ENCODE assay signal across 21 cellular contexts in the genomic region with DNA sequence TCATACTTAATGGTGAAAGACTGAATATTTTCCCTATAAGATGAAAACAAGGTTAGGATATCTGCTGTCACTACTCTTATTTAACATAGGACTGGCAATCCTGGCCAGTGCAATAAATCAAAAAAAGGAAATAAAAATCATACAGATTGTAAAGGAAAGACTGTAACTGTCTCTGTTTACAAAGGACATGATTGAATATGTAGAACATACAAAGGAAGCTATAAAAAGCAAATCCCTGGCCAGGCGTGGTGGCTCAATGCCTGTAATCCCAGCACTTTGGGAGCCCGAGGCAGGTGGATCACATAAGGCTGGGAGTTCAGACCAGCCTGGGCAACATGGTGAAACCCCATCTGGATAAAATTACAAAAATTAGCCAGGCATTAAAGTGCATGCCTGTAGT. TPM values are rescaled to one million over a fixed set of nuclear protein-coding genes. Genes with fewer than 3 reads are reported as not detected.
A peak's percentile ranks its signal among the peaks of the same experiment; 100 is the strongest.
DNase-seq lines count a peak whose midpoint lies in the region; ATAC-seq and TF ChIP-seq lines count a peak whose summit lies in the region.
"Had no signal": no experiment of that assay in that cellular context is flagged by ENCODE, and none has a peak within 500 bp of the region (broad histone marks: within the 10 kb centered on the region; RNA-seq: fewer than 3 reads in every experiment).

No MANE protein-coding gene starts in this region.

- H3K27ac ChIP-seq in ACC112 (ENCODE audit: low read depth, low read length) (no peak overlapping the region), mammary epithelial cell (ENCODE audit: insufficient read depth, low read depth, low read length) (no peak overlapping the region)
- no peak overlapping the region for H3K27ac ChIP-seq in CD8-positive, alpha-beta memory T cell (ENCODE audit: low read depth, low read length)
- H3K27ac ChIP-seq: BLaER1 treated with 17β-estradiol and CSF1 and Interleukin-3, amounts not matched to agents 10 nM and 100 nM; GM23248; HL-60; PC-9 had no signal

- H3K27me3 ChIP-seq in ACC112 (ENCODE audit: insufficient read depth, low read length) = no peaks in the 10 kb centered on the region
- no peaks in the 10 kb centered on the region for H3K27me3 ChIP-seq in CD8-positive, alpha-beta memory T cell (ENCODE audit: insufficient read depth, low read length, poor library complexity, severe bottlenecking)
- H3K27me3 ChIP-seq in mammary epithelial cell (ENCODE audit: insufficient read depth, low read length) = no peaks in the 10 kb centered on the region
- H3K27me3 ChIP-seq: BLaER1 treated with 17β-estradiol and CSF1 and Interleukin-3, amounts not matched to agents 10 nM and 100 nM had no signal

- ATAC-seq in T-cell (replicated peaks in 1 of 4) (no peak), GM18870 (IDR thresholded peaks at IDR 0.05; ENCODE audit: unreplicated experiment) (no peak)
- ATAC-seq: CD8-positive, alpha-beta T cell; HepG2; K562 had no signal

- H3K79me2 ChIP-seq in ACC112 (ENCODE audit: control insufficient read depth, insufficient read depth, low read length, unreplicated experiment) (no peaks in the 10 kb centered on the region), mammary epithelial cell (ENCODE audit: insufficient read depth, low read length) (no peaks in the 10 kb centered on the region)

- H3K4me3 Mint-ChIP-seq in CD8-positive, alpha-beta memory T cell = peak overlapping the region in 4 of 7 donors; percentile 1 to 60 (median 18)
- peak overlapping the region in 2 of 3 donors; percentile 28 to 75 for H3K4me3 Mint-ChIP-seq in T-cell
- H3K4me3 Mint-ChIP-seq: H9 had no signal

- in situ Hi-C loops in mammary epithelial cell (cut with MboI; ENCODE audit: low sequenced_read_pairs in 2 of 2) = no loop called here

- BruUV-seq in mammary epithelial cell (replicated peaks; lab: Mats Ljungman, UMichigan) = no TSS peak

- H3K36me3 ChIP-seq in ACC112 (ENCODE audit: insufficient read depth, low read length) (peaks cover 10% of the 10 kb centered on the region), mammary epithelial cell (ENCODE audit: insufficient read depth, low read length) (no peaks in the 10 kb centered on the region)
- H3K36me3 ChIP-seq in CD8-positive, alpha-beta memory T cell (ENCODE audit: insufficient read depth, low read length) = no peaks in the 10 kb centered on the region

- DNase-seq in CD8-positive, alpha-beta memory T cell = no peak
- DNase-seq in T-cell (no peak), left kidney (ENCODE audit: low read depth, low spot score) (peak; percentile 10), MV-4-11 (lab: John Stamatoyannopoulos, UW) (no peak), mammary epithelial cell (no peak)
- DNase-seq: CD8-positive, alpha-beta T cell; GM23248; H9; NCI-H1105 treated with DMSO at 0.1 percent for 48 hours; NCI-H1694 treated with DMSO at 0.1 percent for 48 hours; NCI-H2081 treated with DMSO at 0.1 percent for 48 hours; NCI-H446 treated with DMSO at 0.1 percent for 48 hours; NCI-H526 treated with DMSO at 0.1 percent for 48 hours; PC-9; T-helper 1 cell had no signal

- intact Hi-C loops in mammary epithelial cell (cut with micrococcal nuclease) = no loop called here

- dilution Hi-C loops in mammary epithelial cell (cut with HindIII; ENCODE audit: low sequenced_read_pairs) = no loop called here

- 0 out of 2 replicates have a peak overlapping the region, but pooled peaks have one; percentile 72 for H3K4me3 ChIP-seq in ACC112 (ENCODE audit: low read depth, low read length)
- no peak overlapping the region for H3K4me3 ChIP-seq in CD8-positive, alpha-beta memory T cell (ENCODE audit: low read length)
- H3K4me3 ChIP-seq in mammary epithelial cell (replicated peaks in 1 of 3; ENCODE audit: insufficient read depth in 1 of 3, low read depth in 2 of 3, low read length in 3 of 3) = no peak overlapping the region
- H3K4me3 ChIP-seq: BLaER1 treated with 17β-estradiol and CSF1 and Interleukin-3, amounts not matched to agents 10 nM and 100 nM; GM23248; K562 had no signal

- no peaks in the 10 kb centered on the region for H3K4me1 ChIP-seq in ACC112 (ENCODE audit: control insufficient read depth, insufficient read depth, low read length, unreplicated experiment)
- no peaks in the 10 kb centered on the region for H3K4me1 ChIP-seq in CD8-positive, alpha-beta memory T cell (ENCODE audit: insufficient read depth, low read length)
- H3K4me1 ChIP-seq in mammary epithelial cell (ENCODE audit: insufficient read depth, low read length) = no peaks in the 10 kb centered on the region
- H3K4me1 ChIP-seq: BLaER1 treated with 17β-estradiol and CSF1 and Interleukin-3, amounts not matched to agents 10 nM and 100 nM had no signal

- peaks cover 14 to 44% (median 25%) of the 10 kb centered on the region in 5 donors for H3K9me3 Mint-ChIP-seq in CD8-positive, alpha-beta memory T cell
- H3K9me3 Mint-ChIP-seq in T-cell = peaks cover 0 to 23% (median 20%) of the 10 kb centered on the region in 3 donors

- no peak overlapping the region for H3K27ac Mint-ChIP-seq in CD8-positive, alpha-beta memory T cell
- H3K27ac Mint-ChIP-seq in T-cell = no peak overlapping the region
- H3K27ac Mint-ChIP-seq: CD8-positive, alpha-beta T cell; H9 had no signal

- peaks cover 12 to 15% (median 15%) of the 10 kb centered on the region in 3 donors for H3K4me1 Mint-ChIP-seq in CD8-positive, alpha-beta memory T cell
- H3K4me1 Mint-ChIP-seq in T-cell = peaks cover 19 to 24% (median 20%) of the 10 kb centered on the region in 3 donors
- H3K4me1 Mint-ChIP-seq: H9 had no signal

- H3K36me3 Mint-ChIP-seq in CD8-positive, alpha-beta memory T cell = peaks cover 2 to 27% (median 9%) of the 10 kb centered on the region in 3 donors
- H3K36me3 Mint-ChIP-seq in T-cell = peaks cover 20% of the 10 kb centered on the region

- H3K4me2 ChIP-seq in mammary epithelial cell (ENCODE audit: insufficient read depth, low read depth, low read length) = no peak overlapping the region
- H3K4me2 ChIP-seq: BLaER1 treated with 17β-estradiol and CSF1 and Interleukin-3, amounts not matched to agents 10 nM and 100 nM had no signal

- TF ChIP-seq CTCF in mammary epithelial cell (conservative IDR thresholded peaks at IDR 0.05 in 1 of 2, IDR thresholded peaks at IDR 0.05 in 1 of 2; ENCODE audit: extremely low read depth in 1 of 2, insufficient read depth in 1 of 2, low read depth in 1 of 2, low read length in 2 of 2) = no peak

- 96% methylated on average over 2 of the region's 2 CpGs for WGBS in mammary epithelial cell (ENCODE audit: low coverage, missing lambda C conversion rate)

- no peaks in the 10 kb centered on the region for H3K27me3 Mint-ChIP-seq in CD8-positive, alpha-beta memory T cell
- H3K27me3 Mint-ChIP-seq in T-cell = no peaks in the 10 kb centered on the region

- POLR2A ChIA-PET in CD8-positive, alpha-beta memory T cell (lab: Charles Lee) = no interaction called here
- POLR2A ChIA-PET in T-cell (lab: Charles Lee) = interaction anchor here in 1 of 2 donors (1.0 kb wide), 1 partner anchor 18 kb away, joined by 6 read pairs; no protein-coding TSS in a partner anchor

- peaks cover 10% of the 10 kb centered on the region for H3K9me3 ChIP-seq in CD8-positive, alpha-beta memory T cell (ENCODE audit: low read length)
- peaks cover 26% of the 10 kb centered on the region for H3K9me3 ChIP-seq in mammary epithelial cell (replicated peaks; ENCODE audit: insufficient read depth, low read length)

- CTCF ChIA-PET in CD8-positive, alpha-beta memory T cell (lab: Charles Lee) = no interaction called here
- CTCF ChIA-PET in T-cell (lab: Charles Lee) (no interaction called here), mammary epithelial cell (lab: Charles Lee; ENCODE audit: low non-redundant PET) (no interaction called here)

- H4K20me1 ChIP-seq in mammary epithelial cell (ENCODE audit: insufficient read depth, low read length) = no peaks in the 10 kb centered on the region
- H4K20me1 ChIP-seq: BLaER1 treated with 17β-estradiol and CSF1 and Interleukin-3, amounts not matched to agents 10 nM and 100 nM had no signal

- no peak overlapping the region for H3K9ac ChIP-seq in mammary epithelial cell (ENCODE audit: insufficient read depth, low read length)
- H3K9ac ChIP-seq: BLaER1 treated with 17β-estradiol and CSF1 and Interleukin-3, amounts not matched to agents 10 nM and 100 nM; GM23248 had no signal

- no peak overlapping the region for H2AFZ ChIP-seq in ACC112 (ENCODE audit: low read length, unreplicated experiment)
- H2AFZ ChIP-seq in mammary epithelial cell (ENCODE audit: low read depth, low read length) = no peak overlapping the region
- H2AFZ ChIP-seq: PC-9 had no signal

RNA-seq across cellular contexts. Expression of a gene that starts 15.8 kb away (rescaled TPM):
- total RNA-seq in CD8-positive, alpha-beta memory T cell = 1 to 10 TPM; 5.5 to 7.6 TPM
- 5.4 TPM for polyA plus RNA-seq in CD8-positive, alpha-beta memory T cell
- total RNA-seq in T-cell (10 to 100 TPM in 2 of 5 donors, 1 to 10 TPM in 3; 2.3 to 11.9 (median 9.0) TPM), mammary epithelial cell (1 to 10 TPM; 5.0 to 6.5 TPM)
- polyA plus RNA-seq in mammary epithelial cell = 3.2 TPM
- 1.5 TPM for polyA minus RNA-seq in mammary epithelial cell

RNA-seq across cellular contexts. Expression of a gene that starts 26.7 kb away (rescaled TPM):
- total RNA-seq in CD8-positive, alpha-beta memory T cell = 10 to 100 TPM; 17.4 to 17.7 TPM
- polyA plus RNA-seq in CD8-positive, alpha-beta memory T cell = 86.3 TPM
- total RNA-seq in T-cell (10 to 100 TPM; 25.3 to 38.2 (median 34.8) TPM), mammary epithelial cell (10 to 100 TPM; 13.8 to 21.3 TPM)
- polyA plus RNA-seq in mammary epithelial cell = 14.9 TPM
- 18.9 TPM for polyA minus RNA-seq in mammary epithelial cell

RNA-seq across cellular contexts. Expression of a gene that starts 47.6 kb away (rescaled TPM):
- total RNA-seq in CD8-positive, alpha-beta memory T cell = 1 to 10 TPM; 1.4 to 1.6 TPM
- 0.90 TPM for polyA plus RNA-seq in CD8-positive, alpha-beta memory T cell
- 1 to 10 TPM; 1.6 to 6.4 (median 4.9) TPM for total RNA-seq in T-cell
- total RNA-seq in mammary epithelial cell = 1 to 10 TPM; 1.3 to 4.3 TPM
- 1.3 TPM for polyA plus RNA-seq in mammary epithelial cell
- polyA minus RNA-seq in mammary epithelial cell = 4.3 TPM
- total RNA-seq: HepG2 had no signal
